Comparison of ENCODE assay signal across 14 cellular contexts in genomic region chr20:57627339-57627738, GRCh38. TPM values are rescaled to one million over a fixed set of nuclear protein-coding genes. Genes with fewer than 3 reads are reported as not detected.
DNase-seq lines count a peak whose midpoint lies in the region; ATAC-seq, FAIRE-seq and TF ChIP-seq lines count a peak whose summit lies in the region.
"Had no signal": no experiment of that assay in that cellular context is flagged by ENCODE, and none has a peak within 500 bp of the region (broad histone marks: within the 10 kb centered on the region; RNA-seq: fewer than 3 reads in every experiment).

No MANE protein-coding gene starts in this region.

- no TSS peak for BruUV-seq in endothelial cell of umbilical vein (replicated peaks; lab: Mats Ljungman, UMichigan)

- intact Hi-C loops in endothelial cell of umbilical vein (cut with micrococcal nuclease) = loop anchor here (2.0 kb wide), 1 partner anchor 31 kb away; no protein-coding TSS in a partner anchor
- intact Hi-C loops in sciatic nerve (cut with DNase I) = no loop called here

- peaks cover 18 to 76% (median 45%) of the 10 kb centered on the region in 4 donors for H3K4me1 Mint-ChIP-seq in CD4-positive, CD25-positive, alpha-beta regulatory T cell

- H4K20me1 ChIP-seq in endothelial cell of umbilical vein (replicated peaks; ENCODE audit: control insufficient read depth, extremely low read depth, insufficient read depth, low read length) = no peaks in the 10 kb centered on the region

- peak overlapping the region; percentile 79 to 96 (median 96) for H3K27ac Mint-ChIP-seq in CD4-positive, CD25-positive, alpha-beta regulatory T cell

- no peak for DNase-seq in CD4-positive, CD25-positive, alpha-beta regulatory T cell
- DNase-seq in HTR-8/SVneo (ENCODE audit: insufficient read length, low spot score) (no peak), endothelial cell of umbilical vein (ENCODE audit: low read depth, low spot score) (no peak), sciatic nerve (ENCODE audit: low spot score) (peak; percentile 34), A172 (ENCODE audit: low spot score) (no peak), retina (no peak), NCI-H2029 (lab: John Stamatoyannopoulos, UW) (no peak), SKM-1 treated with dmso at 0.1 percent for 144 hours (lab: John Stamatoyannopoulos, UW; ENCODE audit: unreplicated experiment) (no peak)
- DNase-seq: activated CD4-positive, alpha-beta T cell treated with anti-CD3 and anti-CD28 coated beads for 1 hour; NCI-H345; SHP77 treated with DMSO at 0.1 percent for 48 hours had no signal

- TF ChIP-seq POLR2A in endothelial cell of umbilical vein (IDR thresholded peaks at IDR 0.05; ENCODE audit: low read depth, low read length) = no peak

- no peak for TF ChIP-seq CTCF in endothelial cell of umbilical vein (IDR thresholded peaks at IDR 0.05; ENCODE audit: extremely low read depth in 1 of 2, insufficient read depth in 1 of 2, low read depth in 1 of 2, low read length in 2 of 2)

- CTCF ChIA-PET in endothelial cell of umbilical vein (lab: Charles Lee) = interaction anchor here (1.0 to 2.2 kb wide), 5 partner anchors 12 to 553 kb away, joined by 4 to 10 read pairs (median 4); no protein-coding TSS in a partner anchor

- no peaks in the 10 kb centered on the region for H3K36me3 ChIP-seq in CD4-positive, CD25-positive, alpha-beta regulatory T cell (ENCODE audit: control insufficient read depth, insufficient read depth, low read length)
- no peaks in the 10 kb centered on the region for H3K36me3 ChIP-seq in endothelial cell of umbilical vein (ENCODE audit: control insufficient read depth in 2 of 2, extremely low read depth in 1 of 2, insufficient read depth in 2 of 2, low read length in 2 of 2)

- no peak overlapping the region for H3K4me2 ChIP-seq in endothelial cell of umbilical vein (ENCODE audit: insufficient read depth, low read length)

- POLR2A ChIA-PET in endothelial cell of umbilical vein (lab: Charles Lee) = no interaction called here

- peak; percentile 83 for FAIRE-seq in HTR-8/SVneo (lab: Jason Lieb, UNC)
- no peak for FAIRE-seq in endothelial cell of umbilical vein (lab: Jason Lieb, UNC)
- FAIRE-seq: D721Med had no signal

- H3K36me3 Mint-ChIP-seq in CD4-positive, CD25-positive, alpha-beta regulatory T cell = peaks cover 9% of the 10 kb centered on the region

- ATAC-seq in CD4-positive, CD25-positive, alpha-beta regulatory T cell (ENCODE audit: low read depth in 2 of 2) = no peak
- no peak for ATAC-seq in sciatic nerve

- H3K27ac ChIP-seq in CD4-positive, CD25-positive, alpha-beta regulatory T cell (ENCODE audit: insufficient read depth, low read length, poor library complexity, severe bottlenecking) = peak overlapping the region; percentile 89
- peak overlapping the region; percentile 61 for H3K27ac ChIP-seq in endothelial cell of umbilical vein (ENCODE audit: insufficient read depth, low read depth, low read length)

- peak overlapping the region; percentile 64 for H3K4me3 ChIP-seq in CD4-positive, CD25-positive, alpha-beta regulatory T cell (ENCODE audit: low read depth, low read length)
- no peak overlapping the region for H3K4me3 ChIP-seq in endothelial cell of umbilical vein (replicated peaks in 1 of 3; ENCODE audit: insufficient read depth in 1 of 3, low read depth in 1 of 3, low read length in 3 of 3)
- H3K4me3 ChIP-seq: body of pancreas had no signal

- peaks cover 0 to 6% (median 3%) of the 10 kb centered on the region in 7 donors for H3K9me3 Mint-ChIP-seq in CD4-positive, CD25-positive, alpha-beta regulatory T cell

- H3K27me3 Mint-ChIP-seq in CD4-positive, CD25-positive, alpha-beta regulatory T cell = peaks cover 2% of the 10 kb centered on the region

- peak overlapping the region; percentile 49 for H2AFZ ChIP-seq in endothelial cell of umbilical vein (ENCODE audit: low read depth, low read length)

- dilution Hi-C loops in endothelial cell of umbilical vein (cut with MboI; ENCODE audit: extremely low pct_ligation_motif_present, low sequenced_read_pairs) = loop anchor here (25.0 kb wide), 1 partner anchor 460 kb away; no protein-coding TSS in a partner anchor

- H3K27me3 ChIP-seq in CD4-positive, CD25-positive, alpha-beta regulatory T cell (ENCODE audit: control insufficient read depth, insufficient read depth, low read length) = peaks cover 3% of the 10 kb centered on the region
- peaks cover 1 to 3% of the 10 kb centered on the region in 2 experiments for H3K27me3 ChIP-seq in endothelial cell of umbilical vein (ENCODE audit: control insufficient read depth in 2 of 2, insufficient read depth in 2 of 2, low read length in 2 of 2)
- H3K27me3 ChIP-seq: body of pancreas had no signal

- H3K9me3 ChIP-seq in CD4-positive, CD25-positive, alpha-beta regulatory T cell (ENCODE audit: control insufficient read depth in 2 of 2, low read length in 2 of 2) = peaks cover 0 to 8% of the 10 kb centered on the region in 2 experiments
- no peaks in the 10 kb centered on the region for H3K9me3 ChIP-seq in endothelial cell of umbilical vein (replicated peaks; ENCODE audit: control insufficient read depth, insufficient read depth, low read length)
- H3K9me3 ChIP-seq: body of pancreas had no signal

- H3K4me3 Mint-ChIP-seq in CD4-positive, CD25-positive, alpha-beta regulatory T cell = peak overlapping the region in 2 of 4 donors; percentile 84 to 87

- H3K9me1 ChIP-seq in endothelial cell of umbilical vein (replicated peaks; ENCODE audit: control insufficient read depth, extremely low read depth, insufficient read depth, low read length) = no peaks in the 10 kb centered on the region

- H3K9ac ChIP-seq in endothelial cell of umbilical vein (replicated peaks; ENCODE audit: extremely low read depth, insufficient read depth, low read length) = no peak overlapping the region

- H3K4me1 ChIP-seq in CD4-positive, CD25-positive, alpha-beta regulatory T cell (ENCODE audit: control insufficient read depth, insufficient read depth, low read length, poor library complexity, severe bottlenecking) = peaks cover 50% of the 10 kb centered on the region
- H3K4me1 ChIP-seq in endothelial cell of umbilical vein (ENCODE audit: control insufficient read depth, extremely low read depth, insufficient read depth, low read length) = peaks cover 8% of the 10 kb centered on the region
- H3K4me1 ChIP-seq: body of pancreas had no signal

- H3K79me2 ChIP-seq in endothelial cell of umbilical vein (ENCODE audit: control insufficient read depth, insufficient read depth, low read length) = no peaks in the 10 kb centered on the region

TF ChIP-seq in endothelial cell of umbilical vein, 7 proteins besides CTCF, POLR2A, EP300 and RAD21:
- TF ChIP-seq POLR2AphosphoS5 (IDR thresholded peaks at IDR 0.05; ENCODE audit: insufficient read depth, low read depth, low read length) (no peak), EZH2 (IDR thresholded peaks at IDR 0.05; ENCODE audit: borderline replicate concordance, low read depth, low read length, severe bottlenecking) (no peak), JUN (IDR thresholded peaks at IDR 0.05; ENCODE audit: borderline replicate concordance, insufficient read depth, insufficient read length, low read depth) (no peak)

RNA-seq across cellular contexts. Expression of gene ZBP1, which starts 7.1 kb away (rescaled TPM):
- total RNA-seq in CD4-positive, CD25-positive, alpha-beta regulatory T cell = 67.0 TPM
- 10 to 100 TPM; 12.4 to 33.1 (median 20.3) TPM for polyA plus RNA-seq in CD4-positive, CD25-positive, alpha-beta regulatory T cell
- not detected in 2 replicates for total RNA-seq in endothelial cell of umbilical vein
- polyA plus RNA-seq in endothelial cell of umbilical vein = not detected in 2 replicates
- not detected in 2 replicates for polyA plus RNA-seq in endothelial cell of umbilical vein (2011; cell fraction: cytosol; rRNA removed)
- polyA plus RNA-seq in endothelial cell of umbilical vein (2011; cell fraction: nucleus; rRNA removed) = not detected in 2 replicates
- not detected in 2 replicates for polyA plus RNA-seq in endothelial cell of umbilical vein (2012)
- polyA minus RNA-seq in endothelial cell of umbilical vein = not detected in 2 replicates
- polyA minus RNA-seq in endothelial cell of umbilical vein (2011; cell fraction: cytosol; rRNA and poly(A)+ RNA removed) = not detected
- polyA minus RNA-seq in endothelial cell of umbilical vein (2011; cell fraction: nucleus; rRNA and poly(A)+ RNA removed) = not detected in 2 replicates
- total RNA-seq in sciatic nerve = 0.49 TPM
- total RNA-seq in A172 (2014; rRNA removed; shearing (Covaris generic)) = 0.14 TPM in 1 of 2 replicates, not detected in the other
- total RNA-seq: osteocyte had no signal

Comparison
In these comparisons a context has a peak if more than half of its experiments do, and no peak if none do; other contexts are left out.
1. RNA of gene ZBP1, which starts 7.1 kb away (total RNA-seq): 67.0 TPM in CD4-positive, CD25-positive, alpha-beta regulatory T cell (single experiment); 0.49 TPM in sciatic nerve (single experiment), not detected in endothelial cell of umbilical vein and 0.14 TPM in A172; every median in the first group is over 10 times any median in the second.